ENCODE assay signal across 17 cellular contexts in genomic region chr17:18151290-18151689, GRCh38. TPM values are rescaled to one million over a fixed set of nuclear protein-coding genes. Genes with fewer than 3 reads are reported as not detected.
DNase-seq lines count a peak whose midpoint lies in the region; ATAC-seq and TF ChIP-seq lines count a peak whose summit lies in the region.
"Had no signal": no experiment of that assay in that cellular context is flagged by ENCODE, and none has a peak within 500 bp of the region (broad histone marks: within the 10 kb centered on the region; RNA-seq: fewer than 3 reads in every experiment).

No MANE protein-coding gene starts in this region.

- no peak for ATAC-seq in GM23338
- ATAC-seq in activated T-helper 17 cell treated with anti-CD3 and anti-CD28 coated beads, Interleukin-2, amount 50 U/mL, for 72 hours (replicated peaks): no peak
- ATAC-seq in GM21528 (IDR thresholded peaks at IDR 0.05; ENCODE audit: low FRiP score, unreplicated experiment): no peak
- ATAC-seq: CD8-positive, alpha-beta T cell; GM12878; HCT116 had no signal

- DNase-seq in GM23338 (ENCODE audit: low spot score) (no peak), nephron progenitor cell (no peak), type B pancreatic cell (ENCODE audit: extremely low spot score, unreplicated experiment) (no peak)
- DNase-seq in activated T-cell treated with anti-CD3 and anti-CD28 coated beads, Interleukin-2, amount 50 U/mL, for 1 hour: no peak
- DNase-seq: Calu3; CD8-positive, alpha-beta T cell; DMS79 treated with DMSO at 0.1 percent for 48 hours; GM23248; H7; HFFc6; IMR-90 had no signal

- H3K4me3 Mint-ChIP-seq in GM23338: no peak overlapping the region
- H3K4me3 Mint-ChIP-seq in activated T-helper 17 cell treated with anti-CD3 and anti-CD28 coated beads, Interleukin-2, amount 50 U/mL, for 72 hours: no peak overlapping the region
- no peak overlapping the region for H3K4me3 Mint-ChIP-seq in nephron progenitor cell
- peak overlapping the region; percentile 67 for H3K4me3 Mint-ChIP-seq in type B pancreatic cell
- H3K4me3 Mint-ChIP-seq: B cell; CD8-positive, alpha-beta T cell; HFFc6 had no signal

- H3K36me3 Mint-ChIP-seq in GM23338 (ENCODE audit: low read depth) (no peaks in the 10 kb centered on the region; the same call in 2 of the 3 replicates), nephron progenitor cell (ENCODE audit: low read depth) (no peaks in the 10 kb centered on the region), type B pancreatic cell (no peaks in the 10 kb centered on the region)
- no peaks in the 10 kb centered on the region for H3K36me3 Mint-ChIP-seq in activated T-helper 17 cell treated with anti-CD3 and anti-CD28 coated beads, Interleukin-2, amount 50 U/mL, for 72 hours (ENCODE audit: low read depth)
- H3K36me3 Mint-ChIP-seq: CD8-positive, alpha-beta T cell had no signal

- no peaks in the 10 kb centered on the region for H3K27me3 ChIP-seq in GM23338 (ENCODE audit: insufficient read depth)
- H3K27me3 ChIP-seq: BLaER1 treated with 17β-estradiol and CSF1 and Interleukin-3, amounts not matched to agents 10 nM and 100 nM had no signal

- H3K79me2 ChIP-seq in GM23338 (replicated peaks; ENCODE audit: insufficient read depth): no peaks in the 10 kb centered on the region; the same call in 1 of the 2 replicates

- H3K27me3 Mint-ChIP-seq in GM23338 (ENCODE audit: insufficient read depth, low read depth, poor library complexity) (peaks cover 10% of the 10 kb centered on the region), nephron progenitor cell (ENCODE audit: low read depth, poor library complexity) (no peaks in the 10 kb centered on the region), type B pancreatic cell (no peaks in the 10 kb centered on the region)
- no peaks in the 10 kb centered on the region for H3K27me3 Mint-ChIP-seq in activated T-helper 17 cell treated with anti-CD3 and anti-CD28 coated beads, Interleukin-2, amount 50 U/mL, for 72 hours
- H3K27me3 Mint-ChIP-seq: B cell had no signal

- no peaks in the 10 kb centered on the region for H4K20me1 ChIP-seq in GM23338 (replicated peaks; ENCODE audit: insufficient read depth)
- H4K20me1 ChIP-seq: BLaER1 treated with 17β-estradiol and CSF1 and Interleukin-3, amounts not matched to agents 10 nM and 100 nM had no signal

- H3K27ac Mint-ChIP-seq in GM23338 (0 out of 2 replicates have a peak overlapping the region, but pooled peaks have one; percentile 48), nephron progenitor cell (peak overlapping the region; percentile 51), type B pancreatic cell (no peak overlapping the region)
- H3K27ac Mint-ChIP-seq in activated T-helper 17 cell treated with anti-CD3 and anti-CD28 coated beads, Interleukin-2, amount 50 U/mL, for 72 hours: peak overlapping the region; percentile 38
- H3K27ac Mint-ChIP-seq: B cell; CD8-positive, alpha-beta T cell; HFFc6 had no signal

- H3K27ac ChIP-seq in GM23338 (ENCODE audit: low read depth): no peak overlapping the region
- H3K27ac ChIP-seq: BLaER1 treated with 17β-estradiol and CSF1 and Interleukin-3, amounts not matched to agents 10 nM and 100 nM; GM23248 had no signal

- H3K4me2 ChIP-seq in GM23338: no peak overlapping the region
- H3K4me2 ChIP-seq: BLaER1 treated with 17β-estradiol and CSF1 and Interleukin-3, amounts not matched to agents 10 nM and 100 nM had no signal

- H3K4me1 Mint-ChIP-seq in GM23338 (peaks cover 9% of the 10 kb centered on the region), nephron progenitor cell (peaks cover 54% of the 10 kb centered on the region), type B pancreatic cell (ENCODE audit: unreplicated experiment) (peaks cover 12% of the 10 kb centered on the region)
- H3K4me1 Mint-ChIP-seq in activated T-helper 17 cell treated with anti-CD3 and anti-CD28 coated beads, Interleukin-2, amount 50 U/mL, for 72 hours: no peaks in the 10 kb centered on the region

- no peaks in the 10 kb centered on the region for H3K36me3 ChIP-seq in GM23338 (ENCODE audit: insufficient read depth)
- H3K36me3 ChIP-seq: BLaER1 treated with 17β-estradiol and CSF1 and Interleukin-3, amounts not matched to agents 10 nM and 100 nM had no signal

- H2AFZ ChIP-seq in GM23338: no peak overlapping the region
- H2AFZ ChIP-seq: GM23248 had no signal

- H3K4me1 ChIP-seq in GM23338 (ENCODE audit: insufficient read depth): peaks cover 9% of the 10 kb centered on the region; the same call in 1 of the 2 replicates

- H3K9me3 Mint-ChIP-seq in GM23338 (no peaks in the 10 kb centered on the region), nephron progenitor cell (no peaks in the 10 kb centered on the region), type B pancreatic cell (no peaks in the 10 kb centered on the region)
- H3K9me3 Mint-ChIP-seq in activated T-helper 17 cell treated with anti-CD3 and anti-CD28 coated beads, Interleukin-2, amount 50 U/mL, for 72 hours: no peaks in the 10 kb centered on the region
- H3K9me3 Mint-ChIP-seq: CD8-positive, alpha-beta T cell; HFFc6 had no signal

- TF ChIP-seq CTCF in GM23338 (conservative IDR thresholded peaks at IDR 0.05; ENCODE audit: low read depth in 2 of 2) (no peak), nephron progenitor cell (IDR thresholded peaks at IDR 0.05) (no peak), type B pancreatic cell (conservative IDR thresholded peaks at IDR 0.05) (no peak)

- 0 out of 2 replicates have a peak, but pooled peaks cover 3% of the 10 kb centered on the region for H3F3A ChIP-seq in GM23338 (replicated peaks; ENCODE audit: low read depth)

- no peak overlapping the region for H3K4me3 ChIP-seq in GM23338
- H3K4me3 ChIP-seq: BLaER1 treated with 17β-estradiol and CSF1 and Interleukin-3, amounts not matched to agents 10 nM and 100 nM; GM12878; GM23248 had no signal

- no peaks in the 10 kb centered on the region for H3K9me2 ChIP-seq in GM23338 (ENCODE audit: insufficient read depth)

TF ChIP-seq in GM23338, 12 proteins besides CTCF, POLR2A, EP300 and RAD21:
- TF ChIP-seq EZH2phosphoT487 (IDR thresholded peaks at IDR 0.05; ENCODE audit: unreplicated experiment) (no peak), REST (IDR thresholded peaks at IDR 0.05; ENCODE audit: unreplicated experiment) (no peak), POLR2AphosphoS5 (IDR thresholded peaks at IDR 0.05; ENCODE audit: low read depth) (no peak), ETS1 (IDR thresholded peaks at IDR 0.05) (no peak)
TF ChIP-seq in GM23338: peak in this region for 0.

RNA-seq across cellular contexts. Expression of gene ALKBH5, which starts 32.3 kb away (rescaled TPM):
- 103 and 117 TPM in 2 replicates for total RNA-seq in GM23338 (2014; rRNA removed; shearing (Covaris generic))
- 32.2 TPM in 2 replicates for polyA plus RNA-seq in GM23338 (2016; fragmentation: Nextera tagmentation; extraction: Ambion mirVana)
- 100 to 1,000 TPM; 161 to 255 TPM for total RNA-seq in activated T-helper 17 cell treated with anti-CD3 and anti-CD28 coated beads, Interleukin-2, amount 50 U/mL, for 72 hours
- total RNA-seq in type B pancreatic cell (ENCODE audit: low replicate concordance): 79.8 and 88.8 TPM in 2 replicates

RNA-seq across cellular contexts. Expression of gene MYO15A, which starts 42.7 kb away (rescaled TPM):
- total RNA-seq in GM23338 (2014; rRNA removed; shearing (Covaris generic)): 1.0 and 1.3 TPM in 2 replicates
- 1.1 and 2.2 TPM in 2 replicates for polyA plus RNA-seq in GM23338 (2016; fragmentation: Nextera tagmentation; extraction: Ambion mirVana)
- total RNA-seq in activated T-helper 17 cell treated with anti-CD3 and anti-CD28 coated beads, Interleukin-2, amount 50 U/mL, for 72 hours: 1 to 10 TPM; 1.0 to 6.0 TPM
- 1.8 and 2.2 TPM in 2 replicates for total RNA-seq in type B pancreatic cell (ENCODE audit: low replicate concordance)
